Comparison of ENCODE assay signal across 9 cellular contexts in genomic region chr19:40807147-40808020, GRCh38. TPM values are rescaled to one million over a fixed set of nuclear protein-coding genes. Genes with fewer than 3 reads are reported as not detected.
A peak's percentile ranks its signal among the peaks of the same experiment; 100 is the strongest.
DNase-seq lines count a peak whose midpoint lies in the region; ATAC-seq, FAIRE-seq and TF ChIP-seq lines count a peak whose summit lies in the region.
"Had no signal": no experiment of that assay in that cellular context is flagged by ENCODE, and none has a peak within 500 bp of the region (broad histone marks: within the 10 kb centered on the region; RNA-seq: fewer than 3 reads in every experiment).

No MANE protein-coding gene starts in this region.

- ATAC-seq in activated naive CD8-positive, alpha-beta T cell treated with anti-CD3 and anti-CD28 coated beads, Interleukin-2, amount 50 U/mL, for 24 hours, result no peak
- ATAC-seq in HepG2, result peak; percentile 57

- H3K9me3 Mint-ChIP-seq in activated naive CD8-positive, alpha-beta T cell treated with anti-CD3 and anti-CD28 coated beads, Interleukin-2, amount 50 U/mL, for 24 hours, result no peaks in the 10 kb centered on the region

- H3K79me2 ChIP-seq in ACC112 (ENCODE audit: control insufficient read depth, insufficient read depth, low read length, unreplicated experiment) (peaks cover 43% of the 10 kb centered on the region), HepG2 (ENCODE audit: insufficient read depth, low read length) (peaks cover 9% of the 10 kb centered on the region)

- CTCF ChIA-PET in HepG2 (lab: Yijun Ruan, JAX; ENCODE audit: low intra/inter-chr PET ratio, low total read pairs), result interaction anchor here (0.7 to 1.1 kb wide), 3 partner anchors 63 to 144 kb away, joined by 3 to 4 read pairs (median 4); no protein-coding TSS in a partner anchor

- no peak overlapping the region for H3K4me2 ChIP-seq in HepG2 (ENCODE audit: low read depth, low read length)

- WGBS in HepG2 (ENCODE audit: low lambda C conversion rate), result 84% methylated on average over 10 of the region's 18 CpGs

- H3K4me1 ChIP-seq in ACC112 (ENCODE audit: control insufficient read depth, insufficient read depth, low read length, unreplicated experiment) (peaks cover 34% of the 10 kb centered on the region), HepG2 (ENCODE audit: insufficient read depth, low read length) (peaks cover 27% of the 10 kb centered on the region)

- peaks cover 11% of the 10 kb centered on the region; the same call in 1 of the 2 replicates for H4K20me1 ChIP-seq in HepG2 (ENCODE audit: insufficient read depth, low read length)

- H3K9ac ChIP-seq in HepG2 (ENCODE audit: insufficient read depth, low read depth, low read length), result no peak overlapping the region

- DNase-seq in activated naive CD8-positive, alpha-beta T cell treated with anti-CD3 and anti-CD28 coated beads, Interleukin-2, amount 50 U/mL, for 24 hours, result no peak
- DNase-seq in HepG2 (ENCODE audit: low spot score) (peak; percentile 49), amygdala (lab: John Stamatoyannopoulos, UW) (no peak), foreskin melanocyte (no peak), CD1c-positive myeloid dendritic cell (ENCODE audit: extremely low spot score) (no peak), AG20443 (ENCODE audit: low spot score) (no peak)

- no peaks in the 10 kb centered on the region for H3K9me3 ChIP-seq in HepG2 (ENCODE audit: low read length)

- intact Hi-C loops in HepG2 (cut with micrococcal nuclease; ENCODE audit: unreplicated experiment), result loop anchor here (2.0 to 5.0 kb wide), 3 partner anchors 63 to 145 kb away; partner anchors contain the start of genes COQ8B and ITPKC

- peak overlapping the region; percentile 57 for H3K27ac ChIP-seq in ACC112 (ENCODE audit: low read depth, low read length)
- no peak overlapping the region for H3K27ac ChIP-seq in HepG2 (ENCODE audit: extremely low read length, insufficient read depth, low read length)

- in situ Hi-C loops in HepG2 (cut with HindIII; ENCODE audit: extremely low pct_ligation_motif_present, low pct_unique_long_range_greater_than_20kb), result loop anchor here (5.0 kb wide), 2 partner anchors 55 to 145 kb away; partner anchors contain the start of genes ACTMAP and SNRPA

- no peak for FAIRE-seq in HepG2 (lab: Jason Lieb, UNC)

- TF ChIP-seq CTCF in GM12875 (IDR thresholded peaks at IDR 0.05; ENCODE audit: borderline replicate concordance, insufficient read depth, low read depth, low read length) (peak; percentile 34; the same call in 1 of the 2 replicates), HepG2 (CRISPR knock-in tag; IDR thresholded peaks at IDR 0.05) (peak; percentile 62)

- H3K4me3 ChIP-seq in ACC112 (ENCODE audit: low read depth, low read length) (no peak overlapping the region), GM12875 (ENCODE audit: low read depth, low read length) (no peak overlapping the region), HepG2 (replicated peaks in 1 of 3; ENCODE audit: insufficient read depth in 1 of 3, low read depth in 2 of 3, low read length in 3 of 3) (no peak overlapping the region)

- no peaks in the 10 kb centered on the region for H3K27me3 Mint-ChIP-seq in activated naive CD8-positive, alpha-beta T cell treated with anti-CD3 and anti-CD28 coated beads, Interleukin-2, amount 50 U/mL, for 24 hours

- TF ChIP-seq RAD21 in HepG2 (CRISPR knock-in tag; IDR thresholded peaks at IDR 0.05), result no peak

- H3K27me3 ChIP-seq in ACC112 (ENCODE audit: insufficient read depth, low read length) (no peaks in the 10 kb centered on the region), HepG2 (ENCODE audit: control insufficient read depth in 1 of 2, insufficient read depth in 2 of 2, low read length in 2 of 2) (no peaks in the 10 kb centered on the region; a peak in 1 of 5 replicates)

- peaks cover 25% of the 10 kb centered on the region for H3K36me3 Mint-ChIP-seq in activated naive CD8-positive, alpha-beta T cell treated with anti-CD3 and anti-CD28 coated beads, Interleukin-2, amount 50 U/mL, for 24 hours (ENCODE audit: low read depth)

- TF ChIP-seq POLR2A in HepG2 (IDR thresholded peaks at IDR 0.05; ENCODE audit: insufficient read depth in 1 of 2, low read depth in 2 of 2, low read length in 2 of 2), result no peak

- BruUV-seq in HepG2 (replicated peaks; lab: Mats Ljungman, UMichigan), result no TSS peak

- TF ChIP-seq EP300 in HepG2 (IDR thresholded peaks at IDR 0.05; ENCODE audit: low read depth in 2 of 2, low read length in 2 of 2), result no peak
- no peak for TF ChIP-seq EP300 in HepG2 (CRISPR knock-in tag; IDR thresholded peaks at IDR 0.05; ENCODE audit: borderline replicate concordance)

- H3K4me3 Mint-ChIP-seq in activated naive CD8-positive, alpha-beta T cell treated with anti-CD3 and anti-CD28 coated beads, Interleukin-2, amount 50 U/mL, for 24 hours, result no peak overlapping the region

- H2AFZ ChIP-seq in ACC112 (ENCODE audit: low read length, unreplicated experiment), result no peak overlapping the region
- no peak overlapping the region for H2AFZ ChIP-seq in HepG2 (ENCODE audit: low read length)

- peaks cover 83% of the 10 kb centered on the region for H3K4me1 Mint-ChIP-seq in activated naive CD8-positive, alpha-beta T cell treated with anti-CD3 and anti-CD28 coated beads, Interleukin-2, amount 50 U/mL, for 24 hours

- H3K27ac Mint-ChIP-seq in activated naive CD8-positive, alpha-beta T cell treated with anti-CD3 and anti-CD28 coated beads, Interleukin-2, amount 50 U/mL, for 24 hours, result peak overlapping the region; percentile 93

- H3K36me3 ChIP-seq in ACC112 (ENCODE audit: insufficient read depth, low read length), result 0 out of 2 replicates have a peak, but pooled peaks cover 3% of the 10 kb centered on the region
- peaks cover 13 to 29% of the 10 kb centered on the region in 2 experiments; a peak in 4 of 5 replicates for H3K36me3 ChIP-seq in HepG2 (replicated peaks in 1 of 2; ENCODE audit: control insufficient read depth in 1 of 2, insufficient read depth in 2 of 2, low read length in 2 of 2)

- POLR2A ChIA-PET in HepG2 (lab: Yijun Ruan, JAX), result interaction anchor here (0.6 to 3.1 kb wide), 7 partner anchors 9 to 606 kb away, joined by 3 to 21 read pairs (median 7); partner anchors contain the start of genes ACTMAP, EGLN2, RAB4B and SNRPA

RNA-seq across cellular contexts. Expression of gene EGLN2, which starts 8.4 kb away (rescaled TPM):
- total RNA-seq in HepG2 (2016; rRNA removed; fragmentation: Illumina TruSeq; extraction: Trizol), result 32.4 and 40.8 TPM in 2 replicates
- total RNA-seq in HepG2 (2016; cell fraction: cytosol; rRNA removed; fragmentation: Illumina TruSeq; extraction: Trizol; ENCODE audit: low read depth), result 19.0 and 19.4 TPM in 2 replicates
- total RNA-seq in HepG2 (2016; cell fraction: insoluble cytoplasmic fraction; rRNA removed; fragmentation: Illumina TruSeq; extraction: Trizol), result 37.6 and 41.3 TPM in 2 replicates
- 39.4 and 40.9 TPM in 2 replicates for total RNA-seq in HepG2 (2016; cell fraction: membrane; rRNA removed; fragmentation: Illumina TruSeq; extraction: Trizol)
- total RNA-seq in HepG2 (2016; cell fraction: nucleus; rRNA removed; fragmentation: Illumina TruSeq; extraction: Trizol), result 27.3 and 29.2 TPM in 2 replicates
- 16.5 and 25.4 TPM in 2 replicates for polyA plus RNA-seq in HepG2 (2011; rRNA removed)
- polyA plus RNA-seq in HepG2 (2011; cell fraction: cytosol; rRNA removed), result 16.4 and 23.8 TPM in 2 replicates
- polyA plus RNA-seq in HepG2 (2011; cell fraction: nucleus; rRNA removed), result 38.7 and 44.6 TPM in 2 replicates
- 14.0 and 22.0 TPM in 2 replicates for polyA plus RNA-seq in HepG2 (2012)
- 13.6 and 14.2 TPM in 2 replicates for polyA plus RNA-seq in HepG2 (2016; cell fraction: cytosol; fragmentation: Illumina TruSeq; extraction: Trizol; ENCODE audit: low read depth)
- polyA plus RNA-seq in HepG2 (2016; cell fraction: insoluble cytoplasmic fraction; fragmentation: Illumina TruSeq; extraction: Trizol; ENCODE audit: low read depth), result 31.3 and 33.0 TPM in 2 replicates
- polyA plus RNA-seq in HepG2 (2016; cell fraction: membrane; fragmentation: Illumina TruSeq; extraction: Trizol; ENCODE audit: low read depth), result 24.9 and 27.6 TPM in 2 replicates
- 40.6 and 43.6 TPM in 2 replicates for polyA plus RNA-seq in HepG2 (2016; cell fraction: nucleus; fragmentation: Illumina TruSeq; extraction: Trizol; ENCODE audit: insufficient read depth, low read depth)
- polyA minus RNA-seq in HepG2 (2011; rRNA and poly(A)+ RNA removed; ENCODE audit: low replicate concordance), result 38.0 and 66.8 TPM in 2 replicates
- 9.9 and 12.8 TPM in 2 replicates for polyA minus RNA-seq in HepG2 (2011; cell fraction: cytosol; rRNA and poly(A)+ RNA removed)
- polyA minus RNA-seq in HepG2 (2011; cell fraction: nucleus; rRNA and poly(A)+ RNA removed), result 16.5 and 19.2 TPM in 2 replicates

RNA-seq across cellular contexts. Expression of gene RAB4B, which starts 29.3 kb away (rescaled TPM):
- 2.2 and 3.3 TPM in 2 replicates for total RNA-seq in HepG2 (2016; rRNA removed; fragmentation: Illumina TruSeq; extraction: Trizol)
- total RNA-seq in HepG2 (2016; cell fraction: cytosol; rRNA removed; fragmentation: Illumina TruSeq; extraction: Trizol; ENCODE audit: low read depth), result 1.3 and 2.3 TPM in 2 replicates
- total RNA-seq in HepG2 (2016; cell fraction: insoluble cytoplasmic fraction; rRNA removed; fragmentation: Illumina TruSeq; extraction: Trizol), result 2.1 and 3.5 TPM in 2 replicates
- 2.2 and 2.4 TPM in 2 replicates for total RNA-seq in HepG2 (2016; cell fraction: membrane; rRNA removed; fragmentation: Illumina TruSeq; extraction: Trizol)
- 3.3 and 4.5 TPM in 2 replicates for total RNA-seq in HepG2 (2016; cell fraction: nucleus; rRNA removed; fragmentation: Illumina TruSeq; extraction: Trizol)
- 5.4 and 6.1 TPM in 2 replicates for polyA plus RNA-seq in HepG2 (2011; rRNA removed)
- polyA plus RNA-seq in HepG2 (2011; cell fraction: cytosol; rRNA removed), result 8.5 and 11.8 TPM in 2 replicates
- polyA plus RNA-seq in HepG2 (2011; cell fraction: nucleus; rRNA removed), result 11.9 and 12.0 TPM in 2 replicates
- polyA plus RNA-seq in HepG2 (2012), result 4.2 and 5.6 TPM in 2 replicates
- 3.1 and 4.5 TPM in 2 replicates for polyA plus RNA-seq in HepG2 (2016; cell fraction: cytosol; fragmentation: Illumina TruSeq; extraction: Trizol; ENCODE audit: low read depth)
- polyA plus RNA-seq in HepG2 (2016; cell fraction: insoluble cytoplasmic fraction; fragmentation: Illumina TruSeq; extraction: Trizol; ENCODE audit: low read depth), result 3.4 and 4.4 TPM in 2 replicates
- 3.8 and 3.9 TPM in 2 replicates for polyA plus RNA-seq in HepG2 (2016; cell fraction: membrane; fragmentation: Illumina TruSeq; extraction: Trizol; ENCODE audit: low read depth)
- 13.8 and 16.0 TPM in 2 replicates for polyA plus RNA-seq in HepG2 (2016; cell fraction: nucleus; fragmentation: Illumina TruSeq; extraction: Trizol; ENCODE audit: insufficient read depth, low read depth)
- 2.7 and 3.9 TPM in 2 replicates for polyA minus RNA-seq in HepG2 (2011; rRNA and poly(A)+ RNA removed; ENCODE audit: low replicate concordance)
- polyA minus RNA-seq in HepG2 (2011; cell fraction: cytosol; rRNA and poly(A)+ RNA removed), result 1.9 and 3.3 TPM in 2 replicates
- polyA minus RNA-seq in HepG2 (2011; cell fraction: nucleus; rRNA and poly(A)+ RNA removed), result 1.9 and 2.2 TPM in 2 replicates

RNA-seq across cellular contexts. Expression of gene MIA, which starts 32.1 kb away (rescaled TPM):
- total RNA-seq in HepG2 (2016; rRNA removed; fragmentation: Illumina TruSeq; extraction: Trizol), result not detected in 2 replicates
- total RNA-seq in HepG2 (2016; cell fraction: cytosol; rRNA removed; fragmentation: Illumina TruSeq; extraction: Trizol; ENCODE audit: low read depth), result not detected in 2 replicates
- total RNA-seq in HepG2 (2016; cell fraction: insoluble cytoplasmic fraction; rRNA removed; fragmentation: Illumina TruSeq; extraction: Trizol), result not detected in 2 replicates
- total RNA-seq in HepG2 (2016; cell fraction: membrane; rRNA removed; fragmentation: Illumina TruSeq; extraction: Trizol), result not detected in 2 replicates
- not detected in 2 replicates for total RNA-seq in HepG2 (2016; cell fraction: nucleus; rRNA removed; fragmentation: Illumina TruSeq; extraction: Trizol)
- polyA plus RNA-seq in HepG2 (2011; rRNA removed), result 0.61 and 2.5 TPM in 2 replicates
- 0.25 TPM in 1 of 2 replicates, not detected in the other for polyA plus RNA-seq in HepG2 (2011; cell fraction: cytosol; rRNA removed)
- 1.1 and 5.8 TPM in 2 replicates for polyA plus RNA-seq in HepG2 (2011; cell fraction: nucleus; rRNA removed)
- polyA plus RNA-seq in HepG2 (2012), result 1.5 and 1.6 TPM in 2 replicates
- not detected in 2 replicates for polyA plus RNA-seq in HepG2 (2016; cell fraction: cytosol; fragmentation: Illumina TruSeq; extraction: Trizol; ENCODE audit: low read depth)
- not detected in 2 replicates for polyA plus RNA-seq in HepG2 (2016; cell fraction: insoluble cytoplasmic fraction; fragmentation: Illumina TruSeq; extraction: Trizol; ENCODE audit: low read depth)
- not detected in 2 replicates for polyA plus RNA-seq in HepG2 (2016; cell fraction: membrane; fragmentation: Illumina TruSeq; extraction: Trizol; ENCODE audit: low read depth)
- not detected in 2 replicates for polyA plus RNA-seq in HepG2 (2016; cell fraction: nucleus; fragmentation: Illumina TruSeq; extraction: Trizol; ENCODE audit: insufficient read depth, low read depth)
- 1.6 TPM in 1 of 2 replicates, not detected in the other for polyA minus RNA-seq in HepG2 (2011; rRNA and poly(A)+ RNA removed; ENCODE audit: low replicate concordance)
- not detected in 2 replicates for polyA minus RNA-seq in HepG2 (2011; cell fraction: cytosol; rRNA and poly(A)+ RNA removed)
- polyA minus RNA-seq in HepG2 (2011; cell fraction: nucleus; rRNA and poly(A)+ RNA removed), result 1.7 and 4.5 TPM in 2 replicates
- total RNA-seq: subcutaneous adipose tissue had no signal

RNA-seq across cellular contexts. Expression of gene CYP2A6, which starts 42.9 kb away (rescaled TPM):
- not detected in 2 replicates for total RNA-seq in HepG2 (2016; rRNA removed; fragmentation: Illumina TruSeq; extraction: Trizol)
- not detected in 2 replicates for total RNA-seq in HepG2 (2016; cell fraction: cytosol; rRNA removed; fragmentation: Illumina TruSeq; extraction: Trizol; ENCODE audit: low read depth)
- not detected in 2 replicates for total RNA-seq in HepG2 (2016; cell fraction: insoluble cytoplasmic fraction; rRNA removed; fragmentation: Illumina TruSeq; extraction: Trizol)
- total RNA-seq in HepG2 (2016; cell fraction: membrane; rRNA removed; fragmentation: Illumina TruSeq; extraction: Trizol), result not detected in 2 replicates
- total RNA-seq in HepG2 (2016; cell fraction: nucleus; rRNA removed; fragmentation: Illumina TruSeq; extraction: Trizol), result not detected in 2 replicates
- polyA plus RNA-seq in HepG2 (2011; rRNA removed), result not detected in 2 replicates
- not detected in 2 replicates for polyA plus RNA-seq in HepG2 (2011; cell fraction: cytosol; rRNA removed)
- polyA plus RNA-seq in HepG2 (2011; cell fraction: nucleus; rRNA removed), result not detected in 2 replicates
- polyA plus RNA-seq in HepG2 (2012), result not detected in 2 replicates
- polyA plus RNA-seq in HepG2 (2016; cell fraction: cytosol; fragmentation: Illumina TruSeq; extraction: Trizol; ENCODE audit: low read depth), result not detected in 2 replicates
- not detected in 2 replicates for polyA plus RNA-seq in HepG2 (2016; cell fraction: insoluble cytoplasmic fraction; fragmentation: Illumina TruSeq; extraction: Trizol; ENCODE audit: low read depth)
- polyA plus RNA-seq in HepG2 (2016; cell fraction: membrane; fragmentation: Illumina TruSeq; extraction: Trizol; ENCODE audit: low read depth), result not detected in 2 replicates
- not detected in 2 replicates for polyA plus RNA-seq in HepG2 (2016; cell fraction: nucleus; fragmentation: Illumina TruSeq; extraction: Trizol; ENCODE audit: insufficient read depth, low read depth)
- 0.21 TPM in 1 of 2 replicates, not detected in the other for polyA minus RNA-seq in HepG2 (2011; rRNA and poly(A)+ RNA removed; ENCODE audit: low replicate concordance)
- polyA minus RNA-seq in HepG2 (2011; cell fraction: cytosol; rRNA and poly(A)+ RNA removed), result not detected in 2 replicates
- polyA minus RNA-seq in HepG2 (2011; cell fraction: nucleus; rRNA and poly(A)+ RNA removed), result not detected in 2 replicates

RNA-seq across cellular contexts. Expression of gene SNRPA, which starts 56.4 kb away (rescaled TPM):
- 55.6 and 59.6 TPM in 2 replicates for total RNA-seq in HepG2 (2016; rRNA removed; fragmentation: Illumina TruSeq; extraction: Trizol)
- total RNA-seq in HepG2 (2016; cell fraction: cytosol; rRNA removed; fragmentation: Illumina TruSeq; extraction: Trizol; ENCODE audit: low read depth), result 30.9 and 37.5 TPM in 2 replicates
- total RNA-seq in HepG2 (2016; cell fraction: insoluble cytoplasmic fraction; rRNA removed; fragmentation: Illumina TruSeq; extraction: Trizol), result 43.3 and 60.9 TPM in 2 replicates
- 30.2 and 35.2 TPM in 2 replicates for total RNA-seq in HepG2 (2016; cell fraction: membrane; rRNA removed; fragmentation: Illumina TruSeq; extraction: Trizol)
- total RNA-seq in HepG2 (2016; cell fraction: nucleus; rRNA removed; fragmentation: Illumina TruSeq; extraction: Trizol), result 40.9 and 42.9 TPM in 2 replicates
- 111 and 162 TPM in 2 replicates for polyA plus RNA-seq in HepG2 (2011; rRNA removed)
- 36.8 and 67.8 TPM in 2 replicates for polyA plus RNA-seq in HepG2 (2011; cell fraction: cytosol; rRNA removed)
- polyA plus RNA-seq in HepG2 (2011; cell fraction: nucleus; rRNA removed), result 112 and 136 TPM in 2 replicates
- 55.3 and 58.7 TPM in 2 replicates for polyA plus RNA-seq in HepG2 (2012)
- polyA plus RNA-seq in HepG2 (2016; cell fraction: cytosol; fragmentation: Illumina TruSeq; extraction: Trizol; ENCODE audit: low read depth), result 31.4 and 37.9 TPM in 2 replicates
- polyA plus RNA-seq in HepG2 (2016; cell fraction: insoluble cytoplasmic fraction; fragmentation: Illumina TruSeq; extraction: Trizol; ENCODE audit: low read depth), result 87.1 and 104 TPM in 2 replicates
- 41.6 and 53.2 TPM in 2 replicates for polyA plus RNA-seq in HepG2 (2016; cell fraction: membrane; fragmentation: Illumina TruSeq; extraction: Trizol; ENCODE audit: low read depth)
- polyA plus RNA-seq in HepG2 (2016; cell fraction: nucleus; fragmentation: Illumina TruSeq; extraction: Trizol; ENCODE audit: insufficient read depth, low read depth), result 106 and 112 TPM in 2 replicates
- polyA minus RNA-seq in HepG2 (2011; rRNA and poly(A)+ RNA removed; ENCODE audit: low replicate concordance), result 182 and 255 TPM in 2 replicates
- polyA minus RNA-seq in HepG2 (2011; cell fraction: cytosol; rRNA and poly(A)+ RNA removed), result 80.0 and 106 TPM in 2 replicates
- polyA minus RNA-seq in HepG2 (2011; cell fraction: nucleus; rRNA and poly(A)+ RNA removed), result 49.1 and 73.4 TPM in 2 replicates
